Comparison of ENCODE assay signal across 25 cellular contexts in genomic region chr1:227952374-227953021, GRCh38. TPM values are rescaled to one million over a fixed set of nuclear protein-coding genes. Genes with fewer than 3 reads are reported as not detected.
A peak's percentile ranks its signal among the peaks of the same experiment; 100 is the strongest.
DNase-seq lines count a peak whose midpoint lies in the region; ATAC-seq, FAIRE-seq and TF ChIP-seq lines count a peak whose summit lies in the region.
"Had no signal": no experiment of that assay in that cellular context is flagged by ENCODE, and none has a peak within 500 bp of the region (broad histone marks: within the 10 kb centered on the region; RNA-seq: fewer than 3 reads in every experiment).

No MANE protein-coding gene starts in this region.

- no peaks in the 10 kb centered on the region for H3K9me3 Mint-ChIP-seq in type B pancreatic cell
- H3K9me3 Mint-ChIP-seq: effector memory CD8-positive, alpha-beta T cell; stimulated activated effector memory CD8-positive, alpha-beta T cell treated with anti-CD3 and anti-CD28 coated beads, Interleukin-12 subunit alpha, Interleukin-12 subunit beta, amount 100 ng/mL, for 72 hours had no signal

- peaks cover 35% of the 10 kb centered on the region for H3K27me3 Mint-ChIP-seq in type B pancreatic cell

- H3K27ac Mint-ChIP-seq in type B pancreatic cell: no peak overlapping the region
- H3K27ac Mint-ChIP-seq: effector memory CD8-positive, alpha-beta T cell; GM23338; immature natural killer cell; stimulated activated effector memory CD8-positive, alpha-beta T cell treated with anti-CD3 and anti-CD28 coated beads, Interleukin-12 subunit alpha, Interleukin-12 subunit beta, amount 100 ng/mL, for 72 hours had no signal

- no peak overlapping the region for H3K4me3 Mint-ChIP-seq in type B pancreatic cell
- H3K4me3 Mint-ChIP-seq: effector memory CD8-positive, alpha-beta T cell; GM23338; immature natural killer cell; stimulated activated effector memory CD8-positive, alpha-beta T cell treated with anti-CD3 and anti-CD28 coated beads, Interleukin-12 subunit alpha, Interleukin-12 subunit beta, amount 100 ng/mL, for 72 hours had no signal

- no peak for FAIRE-seq in urothelium cell line (lab: Jason Lieb, UNC)
- FAIRE-seq: small intestine had no signal

- peaks cover 4% of the 10 kb centered on the region for H3K4me1 Mint-ChIP-seq in type B pancreatic cell (ENCODE audit: unreplicated experiment)
- H3K4me1 Mint-ChIP-seq: stimulated activated effector memory CD8-positive, alpha-beta T cell treated with anti-CD3 and anti-CD28 coated beads, Interleukin-12 subunit alpha, Interleukin-12 subunit beta, amount 100 ng/mL, for 72 hours had no signal

- no peaks in the 10 kb centered on the region for H3K36me3 Mint-ChIP-seq in type B pancreatic cell
- H3K36me3 Mint-ChIP-seq: immature natural killer cell; stimulated activated effector memory CD8-positive, alpha-beta T cell treated with anti-CD3 and anti-CD28 coated beads, Interleukin-12 subunit alpha, Interleukin-12 subunit beta, amount 100 ng/mL, for 72 hours had no signal

- DNase-seq in cardiac septum (ENCODE audit: low spot score) (peak; percentile 62), left ventricle myocardium superior (no peak), mesenteric fat pad (ENCODE audit: low spot score) (peak; percentile 87), type B pancreatic cell (ENCODE audit: extremely low spot score, unreplicated experiment) (peak; percentile 62), urothelium cell line (ENCODE audit: low spot score) (no peak)
- DNase-seq in activated CD8-positive, alpha-beta memory T cell treated with anti-CD3 and anti-CD28 coated beads, Interleukin-2, amount 50 U/mL, for 48 hours: peak; percentile 30
- DNase-seq: BE2C; brain microvascular endothelial cell; Caco-2; DMS79 treated with DMSO at 0.1 percent for 48 hours; effector memory CD8-positive, alpha-beta T cell; foreskin keratinocyte; hippocampal formation; immature natural killer cell; left ventricle myocardium inferior; NCI-H1092; NCI-H1930; small intestine; T-helper 9 cell had no signal

- ATAC-seq in left ventricle myocardium superior: no peak
- no peak for ATAC-seq in HG03159 (IDR thresholded peaks at IDR 0.05; ENCODE audit: unreplicated experiment)
- ATAC-seq in HG03571 (IDR thresholded peaks at IDR 0.05; ENCODE audit: unreplicated experiment): no peak
- ATAC-seq: foreskin keratinocyte had no signal

- no peak for TF ChIP-seq CTCF in type B pancreatic cell (conservative IDR thresholded peaks at IDR 0.05)

- intact Hi-C loops in cardiac septum (cut with DNase I) (no loop called here), left ventricle myocardium superior (cut with micrococcal nuclease) (no loop called here)

RNA-seq across cellular contexts. Expression of gene WNT9A, which starts 4.8 kb away (rescaled TPM):
- total RNA-seq in cardiac septum: 6.5 TPM
- total RNA-seq in left ventricle myocardium superior: 2.5 TPM
- 1.3 TPM for total RNA-seq in mesenteric fat pad
- 3.0 and 4.3 TPM in 2 replicates for total RNA-seq in type B pancreatic cell (ENCODE audit: low replicate concordance)
- total RNA-seq: A673 had no signal

RNA-seq across cellular contexts. Expression of gene WNT3A, which starts 54.3 kb away (rescaled TPM):
- total RNA-seq in cardiac septum: not detected
- total RNA-seq in left ventricle myocardium superior: not detected
- not detected for total RNA-seq in mesenteric fat pad
- 0.21 and 6.4 TPM in 2 replicates for total RNA-seq in type B pancreatic cell (ENCODE audit: low replicate concordance)
- total RNA-seq: A673, left ventricle myocardium inferior, LHCN-M2 had no signal

Comparison
In these comparisons a context has a peak if more than half of its experiments do, and no peak if none do; other contexts are left out.
1. DNase-seq: peak in cardiac septum (single experiment), activated CD8-positive, alpha-beta memory T cell treated with anti-CD3 and anti-CD28 coated beads, Interleukin-2, amount 50 U/mL, for 48 hours (single experiment), mesenteric fat pad (single experiment) and type B pancreatic cell (single experiment); none in left ventricle myocardium superior (single experiment) and urothelium cell line (single experiment).